In the genomic region with DNA sequence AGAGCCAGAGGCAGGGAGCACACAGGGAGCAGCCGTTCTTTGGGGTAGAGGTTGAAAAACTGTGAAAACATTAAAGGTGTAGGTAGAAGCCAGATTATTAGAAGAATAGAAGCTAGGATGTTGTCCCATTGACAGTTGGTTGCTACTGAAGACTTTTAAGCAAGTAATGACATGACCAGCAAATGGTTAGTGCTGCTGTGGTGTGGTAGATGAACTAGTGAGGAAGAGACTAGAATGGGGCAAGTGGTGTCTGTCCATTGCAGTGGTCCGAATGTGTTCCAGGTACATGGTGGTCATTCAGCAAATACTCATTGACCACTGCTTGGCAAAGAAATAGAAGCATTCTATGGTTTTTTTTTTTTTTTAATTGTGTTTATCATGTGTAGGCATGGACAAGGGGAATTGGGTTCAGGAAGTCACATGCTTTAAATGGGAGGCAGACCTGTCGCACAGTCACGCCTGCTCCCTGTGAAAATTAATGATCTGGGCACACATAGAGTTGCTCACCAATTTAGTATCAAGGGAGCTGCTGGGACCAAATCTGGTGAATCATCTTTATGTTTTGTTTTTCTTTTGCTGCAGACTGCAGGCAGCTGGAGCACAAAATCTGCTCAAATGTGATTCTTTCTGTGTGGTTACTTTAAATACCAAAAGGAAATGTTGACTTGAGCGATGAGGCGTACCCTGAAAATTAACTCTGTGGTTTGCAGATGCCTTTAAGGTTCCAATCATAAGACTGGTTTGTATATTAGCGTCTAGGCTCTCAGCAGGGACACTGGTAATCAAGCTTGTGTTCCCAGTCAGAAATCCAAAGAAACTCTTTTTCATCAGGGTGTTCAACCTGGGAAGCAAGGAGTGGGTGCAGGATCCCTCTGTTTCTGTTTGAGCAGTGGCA, we compare ENCODE assay signal across 8 cellular contexts. TPM values are rescaled to one million over a fixed set of nuclear protein-coding genes. Genes with fewer than 3 reads are reported as not detected.
DNase-seq lines count a peak whose midpoint lies in the region; ATAC-seq and TF ChIP-seq lines count a peak whose summit lies in the region.

No MANE protein-coding gene starts in this region.

- peaks cover 2% of the 10 kb centered on the region for H3K9me3 Mint-ChIP-seq in activated T-helper 1 cell treated with anti-CD3 and anti-CD28 coated beads, Interleukin-12 subunit alpha, Interleukin-12 subunit beta, Interleukin-2, Interleukin-4 antibody, amounts not matched to agents 30 ng/mL and 10 ng/mL and 1 ng/mL, durations not matched to agents 14 hours and 24 hours and 36 hours
- H3K9me3 Mint-ChIP-seq in Caco-2 (ENCODE audit: unreplicated experiment): no peaks in the 10 kb centered on the region

- ATAC-seq in GM18909 (IDR thresholded peaks at IDR 0.05; ENCODE audit: poor library complexity, unreplicated experiment): peak; percentile 66

- DNase-seq in ACHN (peak; percentile 34), fibroblast of villous mesenchyme (ENCODE audit: low read depth) (peak; percentile 95), middle frontal gyrus (ENCODE audit: extremely low spot score, low spot score) (no peak), Caco-2 (no peak)
- DNase-seq in Jurkat, Clone E6-1 (ENCODE audit: low read depth, low spot score): peak; percentile 46
- DNase-seq in activated T-helper 1 cell treated with anti-CD3 and anti-CD28 coated beads, Interleukin-12 subunit alpha, Interleukin-12 subunit beta, Interleukin-2, Interleukin-4 antibody, amounts not matched to agents 30 ng/mL and 10 ng/mL and 1 ng/mL, durations not matched to agents 14 hours and 24 hours and 36 hours (ENCODE audit: low spot score): peak; percentile 40
- DNase-seq in stimulated activated CD4-positive, alpha-beta T cell treated with anti-CD3 and anti-CD28 coated beads, Interleukin-2, amount 100 ng/mL, for 4 hours (ENCODE audit: low read depth): peak; percentile 24

- no peaks in the 10 kb centered on the region for H3K27me3 ChIP-seq in Caco-2 (replicated peaks; ENCODE audit: control insufficient read depth, insufficient read depth, low read length)

- POLR2A ChIA-PET in Caco-2 (lab: Charles Lee): no interaction called here

- H3K36me3 Mint-ChIP-seq in activated T-helper 1 cell treated with anti-CD3 and anti-CD28 coated beads, Interleukin-12 subunit alpha, Interleukin-12 subunit beta, Interleukin-2, Interleukin-4 antibody, amounts not matched to agents 30 ng/mL and 10 ng/mL and 1 ng/mL, durations not matched to agents 14 hours and 24 hours and 36 hours (ENCODE audit: low read depth): peaks cover 12% of the 10 kb centered on the region
- H3K36me3 Mint-ChIP-seq in Caco-2 (ENCODE audit: insufficient read depth, unreplicated experiment): no peaks in the 10 kb centered on the region

- intact Hi-C loops in activated T-helper 1 cell treated with anti-CD3 and anti-CD28 coated beads, Interleukin-12 subunit alpha, Interleukin-12 subunit beta, Interleukin-2, Interleukin-4 antibody, amounts not matched to agents 30 ng/mL and 10 ng/mL and 1 ng/mL, durations not matched to agents 14 hours and 24 hours and 36 hours (cut with micrococcal nuclease): loop anchor here (1.0 to 5.0 kb wide), 10 partner anchors 10 to 485 kb away; a partner anchor contains a TSS
- intact Hi-C loops in Caco-2 (cut with micrococcal nuclease; ENCODE audit: unreplicated experiment): no loop called here

- H3K27ac Mint-ChIP-seq in activated T-helper 1 cell treated with anti-CD3 and anti-CD28 coated beads, Interleukin-12 subunit alpha, Interleukin-12 subunit beta, Interleukin-2, Interleukin-4 antibody, amounts not matched to agents 30 ng/mL and 10 ng/mL and 1 ng/mL, durations not matched to agents 14 hours and 24 hours and 36 hours: peak overlapping the region; percentile 93
- no peak overlapping the region for H3K27ac Mint-ChIP-seq in Caco-2 (ENCODE audit: unreplicated experiment)

- H3K4me1 Mint-ChIP-seq in activated T-helper 1 cell treated with anti-CD3 and anti-CD28 coated beads, Interleukin-12 subunit alpha, Interleukin-12 subunit beta, Interleukin-2, Interleukin-4 antibody, amounts not matched to agents 30 ng/mL and 10 ng/mL and 1 ng/mL, durations not matched to agents 14 hours and 24 hours and 36 hours (ENCODE audit: low read depth): peaks cover 62% of the 10 kb centered on the region
- peaks cover 15% of the 10 kb centered on the region for H3K4me1 Mint-ChIP-seq in Caco-2 (ENCODE audit: low read depth, unreplicated experiment)

- BruUV-seq in Caco-2 (replicated peaks; lab: Mats Ljungman, UMichigan): no TSS peak

- H3K9me3 ChIP-seq in Caco-2: no peaks in the 10 kb centered on the region

- TF ChIP-seq CTCF in fibroblast of villous mesenchyme (IDR thresholded peaks at IDR 0.05; ENCODE audit: insufficient read depth, low read depth, low read length) (no peak), Caco-2 (IDR thresholded peaks at IDR 0.05; ENCODE audit: insufficient read depth in 1 of 2, low read depth in 1 of 2, low read length in 1 of 2, severe bottlenecking in 1 of 2, unreplicated experiment in 1 of 2) (no peak)

- no peak overlapping the region for H3K4me3 ChIP-seq in Jurkat, Clone E6-1 (ENCODE audit: low read length)
- H3K4me3 ChIP-seq in fibroblast of villous mesenchyme (ENCODE audit: low read depth, low read length): no peak overlapping the region
- no peak overlapping the region for H3K4me3 ChIP-seq in Caco-2 (ENCODE audit: low read depth, low read length)

- in situ Hi-C loops in ACHN (cut with HindIII; ENCODE audit: low pct_ligation_motif_present, low pct_unique_long_range_greater_than_20kb, low sequenced_read_pairs): no loop called here

- no peaks in the 10 kb centered on the region for H3K27me3 Mint-ChIP-seq in activated T-helper 1 cell treated with anti-CD3 and anti-CD28 coated beads, Interleukin-12 subunit alpha, Interleukin-12 subunit beta, Interleukin-2, Interleukin-4 antibody, amounts not matched to agents 30 ng/mL and 10 ng/mL and 1 ng/mL, durations not matched to agents 14 hours and 24 hours and 36 hours (ENCODE audit: insufficient read depth)
- no peaks in the 10 kb centered on the region for H3K27me3 Mint-ChIP-seq in Caco-2 (ENCODE audit: insufficient read depth, unreplicated experiment)

- CTCF ChIA-PET in Caco-2 (lab: Charles Lee): interaction anchor here (1.1 kb wide), 1 partner anchor 32 kb away, joined by 5 read pairs; no protein-coding TSS in a partner anchor

- H3K36me3 ChIP-seq in Caco-2 (ENCODE audit: control insufficient read depth, insufficient read depth, low read length): no peaks in the 10 kb centered on the region; the same call in 1 of the 2 replicates

- peak overlapping the region; percentile 66 for H3K4me3 Mint-ChIP-seq in activated T-helper 1 cell treated with anti-CD3 and anti-CD28 coated beads, Interleukin-12 subunit alpha, Interleukin-12 subunit beta, Interleukin-2, Interleukin-4 antibody, amounts not matched to agents 30 ng/mL and 10 ng/mL and 1 ng/mL, durations not matched to agents 14 hours and 24 hours and 36 hours
- no peak overlapping the region for H3K4me3 Mint-ChIP-seq in Caco-2 (ENCODE audit: unreplicated experiment)

- H3K4me1 ChIP-seq in Caco-2: peaks cover 23% of the 10 kb centered on the region

RNA-seq across cellular contexts. Expression of a gene that starts 30.7 kb away (rescaled TPM):
- 2.6 TPM for polyA plus RNA-seq in Jurkat, Clone E6-1 (2012; ENCODE audit: insufficient read depth, insufficient read length)
- 7.4 and 7.9 TPM in 2 replicates for total RNA-seq in activated T-helper 1 cell treated with anti-CD3 and anti-CD28 coated beads, Interleukin-12 subunit alpha, Interleukin-12 subunit beta, Interleukin-2, Interleukin-4 antibody, amounts not matched to agents 30 ng/mL and 10 ng/mL and 1 ng/mL, durations not matched to agents 14 hours and 24 hours and 36 hours
- 7.1 and 7.8 TPM in 2 replicates for total RNA-seq in fibroblast of villous mesenchyme
- 2.9 and 4.5 TPM in 2 replicates for total RNA-seq in Caco-2 (2022)

Comparison
In these comparisons a context has a peak if more than half of its experiments do, and no peak if none do; other contexts are left out.
1. DNase-seq: peak in ACHN (single experiment), Jurkat, Clone E6-1 (single experiment), activated T-helper 1 cell treated with anti-CD3 and anti-CD28 coated beads, Interleukin-12 subunit alpha, Interleukin-12 subunit beta, Interleukin-2, Interleukin-4 antibody, amounts not matched to agents 30 ng/mL and 10 ng/mL and 1 ng/mL, durations not matched to agents 14 hours and 24 hours and 36 hours (single experiment), fibroblast of villous mesenchyme (single experiment) and stimulated activated CD4-positive, alpha-beta T cell treated with anti-CD3 and anti-CD28 coated beads, Interleukin-2, amount 100 ng/mL, for 4 hours (single experiment); none in middle frontal gyrus (single experiment) and Caco-2 (0 of 2).